8 cellular contexts compared by ENCODE assay signal in genomic region chr2:84459944-84460429, GRCh38. TPM values are rescaled to one million over a fixed set of nuclear protein-coding genes. Genes with fewer than 3 reads are reported as not detected.
DNase-seq lines count a peak whose midpoint lies in the region; TF ChIP-seq lines count a peak whose summit lies in the region.

No MANE protein-coding gene starts in this region.

- H3K4me3 Mint-ChIP-seq in Caco-2 (ENCODE audit: unreplicated experiment): peak overlapping the region; percentile 97
- H3K4me3 Mint-ChIP-seq in nephron progenitor cell: peak overlapping the region; percentile 93

- peaks cover 37% of the 10 kb centered on the region for H3K79me2 ChIP-seq in Karpas-422 (ENCODE audit: low read length)

- BruUV-seq in Caco-2 (replicated peaks; lab: Mats Ljungman, UMichigan): TSS peak; percentile 81

- no peaks in the 10 kb centered on the region for H3K9me2 ChIP-seq in Karpas-422 (replicated peaks; ENCODE audit: insufficient read depth, low read length)

- H3K4me2 ChIP-seq in Karpas-422 (ENCODE audit: low read depth, low read length, poor library complexity, severe bottlenecking): peak overlapping the region; percentile 89

- H3K27ac ChIP-seq in Karpas-422 (ENCODE audit: low read length): no peak overlapping the region
- peak overlapping the region in 11 of 59 donors; percentile 89 to 98 (median 95) for H3K27ac ChIP-seq in dorsolateral prefrontal cortex

- peaks cover 5% of the 10 kb centered on the region for H3K36me3 Mint-ChIP-seq in Caco-2 (ENCODE audit: insufficient read depth, unreplicated experiment)
- no peaks in the 10 kb centered on the region for H3K36me3 Mint-ChIP-seq in nephron progenitor cell (ENCODE audit: low read depth)

- TF ChIP-seq CTCF in Caco-2 (IDR thresholded peaks at IDR 0.05; ENCODE audit: insufficient read depth in 1 of 2, low read depth in 1 of 2, low read length in 1 of 2, severe bottlenecking in 1 of 2, unreplicated experiment in 1 of 2): no peak
- TF ChIP-seq CTCF in dorsolateral prefrontal cortex (IDR thresholded peaks at IDR 0.05 in 54 of 56, conservative IDR thresholded peaks at IDR 0.05 in 2 of 56; ENCODE audit: low read depth in 1 of 56, partially characterized antibody in 56 of 56): no peak
- TF ChIP-seq CTCF in nephron progenitor cell (IDR thresholded peaks at IDR 0.05): no peak

- H3K27me3 Mint-ChIP-seq in Caco-2 (ENCODE audit: insufficient read depth, unreplicated experiment) (no peaks in the 10 kb centered on the region), nephron progenitor cell (ENCODE audit: low read depth, poor library complexity) (no peaks in the 10 kb centered on the region)

- DNase-seq in Caco-2: peak in 1 of 2 experiments; percentile 27
- peak; percentile 51 for DNase-seq in Karpas-422
- DNase-seq in dorsolateral prefrontal cortex: no peak
- no peak for DNase-seq in nephron progenitor cell
- DNase-seq in kidney tubule cell (ENCODE audit: low spot score): no peak
- no peak for DNase-seq in NK-92 (lab: John Stamatoyannopoulos, UW; ENCODE audit: unreplicated experiment)
- DNase-seq in GM19238 (ENCODE audit: insufficient read length, low spot score): no peak
- DNase-seq in hippocampal formation (lab: John Stamatoyannopoulos, UW): no peak

- H3K9me3 ChIP-seq in Caco-2 (no peaks in the 10 kb centered on the region), Karpas-422 (ENCODE audit: low read length) (no peaks in the 10 kb centered on the region)

- peaks cover 29% of the 10 kb centered on the region for H3K4me1 Mint-ChIP-seq in Caco-2 (ENCODE audit: low read depth, unreplicated experiment)
- peaks cover 40% of the 10 kb centered on the region for H3K4me1 Mint-ChIP-seq in nephron progenitor cell

- CTCF ChIA-PET in Caco-2 (lab: Charles Lee): no interaction called here

- H3K27ac Mint-ChIP-seq in Caco-2 (ENCODE audit: unreplicated experiment) (peak overlapping the region; percentile 96), nephron progenitor cell (no peak overlapping the region)

- POLR2A ChIA-PET in Caco-2 (lab: Charles Lee): interaction anchor here (0.9 kb wide), 1 partner anchor 26 kb away, joined by 5 read pairs; no protein-coding TSS in a partner anchor

- no peaks in the 10 kb centered on the region for H4K20me1 ChIP-seq in Karpas-422 (ENCODE audit: insufficient read depth, low read depth, low read length)

- H3K36me3 ChIP-seq in Caco-2 (ENCODE audit: control insufficient read depth, insufficient read depth, low read length) (no peaks in the 10 kb centered on the region; the same call in 1 of the 2 replicates), Karpas-422 (ENCODE audit: insufficient read depth, low read length) (no peaks in the 10 kb centered on the region)

- peak overlapping the region; percentile 77 for H3K4me3 ChIP-seq in Caco-2 (ENCODE audit: low read depth, low read length)
- peak overlapping the region; percentile 84 for H3K4me3 ChIP-seq in Karpas-422 (ENCODE audit: low read length)
- peak overlapping the region; percentile 60 to 100 (median 98) for H3K4me3 ChIP-seq in dorsolateral prefrontal cortex

- H3K9me3 Mint-ChIP-seq in Caco-2 (ENCODE audit: unreplicated experiment) (no peaks in the 10 kb centered on the region), nephron progenitor cell (peaks cover 3% of the 10 kb centered on the region)

- peak overlapping the region; percentile 91 for H3K9ac ChIP-seq in Karpas-422 (ENCODE audit: low read length)

- H2AFZ ChIP-seq in Karpas-422 (ENCODE audit: low read length): peak overlapping the region; percentile 94

- H3K27me3 ChIP-seq in Caco-2 (replicated peaks; ENCODE audit: control insufficient read depth, insufficient read depth, low read length) (no peaks in the 10 kb centered on the region), Karpas-422 (ENCODE audit: low read length) (no peaks in the 10 kb centered on the region), dorsolateral prefrontal cortex (no peaks in the 10 kb centered on the region)

- intact Hi-C loops in Caco-2 (cut with micrococcal nuclease; ENCODE audit: unreplicated experiment): loop anchor here (1.0 to 2.0 kb wide), 2 partner anchors 15 to 171 kb away; no protein-coding TSS in a partner anchor
- intact Hi-C loops in dorsolateral prefrontal cortex (cut with DNase I): loop anchor here in 1 of 2 donors (2.0 kb wide), 1 partner anchor 511 kb away; the partner anchor contains the start of gene KCMF1

- peaks cover 38% of the 10 kb centered on the region for H3K4me1 ChIP-seq in Caco-2
- H3K4me1 ChIP-seq in Karpas-422 (ENCODE audit: low read length): peaks cover 25% of the 10 kb centered on the region

RNA-seq across cellular contexts. Expression of gene SUCLG1, which starts 0.9 kb away (rescaled TPM):
- 155 and 161 TPM in 2 replicates for total RNA-seq in Caco-2 (2022)
- total RNA-seq in Karpas-422 (2014; rRNA removed; shearing (Covaris generic); ENCODE audit: low replicate concordance): 112 and 148 TPM in 2 replicates
- 10 to 100 TPM; 44.4 to 93.6 (median 71.6) TPM for total RNA-seq in dorsolateral prefrontal cortex

RNA-seq across cellular contexts. Expression of gene DNAH6, which starts 56.3 kb away (rescaled TPM):
- total RNA-seq in Caco-2 (2022): 0.32 and 0.70 TPM in 2 replicates
- under 0.01 and 0.15 TPM in 2 replicates for total RNA-seq in Karpas-422 (2014; rRNA removed; shearing (Covaris generic); ENCODE audit: low replicate concordance)
- total RNA-seq in dorsolateral prefrontal cortex: 10 to 100 TPM in 95 of 120 experiments, 1 to 10 TPM in 25; 4.3 to 27.0 (median 12.3) TPM
